Comparison of ENCODE assay signal across 8 cellular contexts in genomic region chr16:30997887-30998711, GRCh38. TPM values are rescaled to one million over a fixed set of nuclear protein-coding genes. Genes with fewer than 3 reads are reported as not detected.
DNase-seq lines count a peak whose midpoint lies in the region; ATAC-seq and TF ChIP-seq lines count a peak whose summit lies in the region.

No MANE protein-coding gene starts in this region.

- H3K36me3 ChIP-seq in endodermal cell (ENCODE audit: control insufficient read depth, insufficient read depth, low read length): no peaks in the 10 kb centered on the region

- ATAC-seq in natural killer cell (no peak), GM19455 (IDR thresholded peaks at IDR 0.05; ENCODE audit: unreplicated experiment) (no peak)

- no peaks in the 10 kb centered on the region for H3K9me3 ChIP-seq in endodermal cell (ENCODE audit: control insufficient read depth, low read length)

- no peak overlapping the region for H3K4me3 ChIP-seq in endodermal cell (ENCODE audit: low read length)

- intact Hi-C loops in CD14-positive monocyte (cut with micrococcal nuclease) (loop anchor here (5.0 to 10.0 kb wide), 3 partner anchors 34 to 186 kb away; partner anchors contain the start of gene STX4 (in 1 of the 2)), natural killer cell (cut with micrococcal nuclease) (no loop called here)

- no peaks in the 10 kb centered on the region for H3K9me3 Mint-ChIP-seq in CD14-positive monocyte
- no peaks in the 10 kb centered on the region for H3K9me3 Mint-ChIP-seq in endodermal cell
- no peaks in the 10 kb centered on the region for H3K9me3 Mint-ChIP-seq in natural killer cell

- H3K9ac ChIP-seq in endodermal cell (ENCODE audit: extremely low read depth, low read length, poor library complexity, severe bottlenecking): no peak overlapping the region

- peak overlapping the region in 4 of 7 donors; percentile 12 to 75 (median 46) for H3K27ac Mint-ChIP-seq in CD14-positive monocyte
- H3K27ac Mint-ChIP-seq in endodermal cell: no peak overlapping the region
- no peak overlapping the region for H3K27ac Mint-ChIP-seq in natural killer cell

- H3K27ac ChIP-seq in endodermal cell (ENCODE audit: low read depth, low read length): no peak overlapping the region

- peak overlapping the region; percentile 71 to 83 for H3K4me3 Mint-ChIP-seq in CD14-positive monocyte
- peak overlapping the region; percentile 59 for H3K4me3 Mint-ChIP-seq in endodermal cell
- H3K4me3 Mint-ChIP-seq in natural killer cell: peak overlapping the region; percentile 35

- peaks cover 1 to 17% (median 4%) of the 10 kb centered on the region in 3 donors for H3K27me3 Mint-ChIP-seq in CD14-positive monocyte (ENCODE audit: low read depth in 3 of 3)
- H3K27me3 Mint-ChIP-seq in endodermal cell (ENCODE audit: insufficient read depth): peaks cover 37% of the 10 kb centered on the region
- H3K27me3 Mint-ChIP-seq in natural killer cell (ENCODE audit: low read depth in 2 of 2): peaks cover 0 to 6% of the 10 kb centered on the region in 2 donors

- H3K36me3 Mint-ChIP-seq in CD14-positive monocyte (no peaks in the 10 kb centered on the region), endodermal cell (ENCODE audit: low read depth) (no peaks in the 10 kb centered on the region), natural killer cell (no peaks in the 10 kb centered on the region)

- no peaks in the 10 kb centered on the region for H3K4me1 ChIP-seq in endodermal cell (ENCODE audit: control insufficient read depth, insufficient read depth, low read length)

- H3K4me1 Mint-ChIP-seq in CD14-positive monocyte (peaks cover 26% of the 10 kb centered on the region), endodermal cell (no peaks in the 10 kb centered on the region), natural killer cell (peaks cover 0 to 6% of the 10 kb centered on the region in 2 donors)

- WGBS in endodermal cell (ENCODE audit: insufficient coverage in 1 of 2, insufficient read length in 1 of 2), 2 experiments: 63 to 70% methylated on average over 10 to 18 of the region's 18 CpGs

- H3K27me3 ChIP-seq in endodermal cell (ENCODE audit: control insufficient read depth, insufficient read depth, low read length, poor library complexity, severe bottlenecking): peaks cover 40% of the 10 kb centered on the region

- DNase-seq in CD14-positive monocyte (ENCODE audit: low spot score) (no peak), NCI-H2171 treated with DMSO at 0.1 percent for 48 hours (lab: John Stamatoyannopoulos, UW) (peak; percentile 33), endodermal cell (no peak), natural killer cell (no peak), DMS53 (lab: John Stamatoyannopoulos, UW) (no peak), germinal center (ENCODE audit: low spot score) (no peak)
- no peak for DNase-seq in stimulated activated CD4-positive, alpha-beta T cell treated with anti-CD3 and anti-CD28 coated beads, Interleukin-2, amount 100 ng/mL, for 24 hours

- TF ChIP-seq CTCF in CD14-positive monocyte (IDR thresholded peaks at IDR 0.05) (no peak), endodermal cell (conservative IDR thresholded peaks at IDR 0.05) (no peak), natural killer cell (IDR thresholded peaks at IDR 0.05) (no peak)

RNA-seq across cellular contexts. Expression of gene STX1B, which starts 12.3 kb away (rescaled TPM):
- not detected for polyA plus RNA-seq in CD14-positive monocyte
- total RNA-seq in endodermal cell: 1 to 10 TPM; 3.2 to 7.0 TPM
- 10.6 TPM for polyA plus RNA-seq in endodermal cell (2013, experiment 1 of 2)
- 6.9 TPM for polyA plus RNA-seq in endodermal cell (2013, experiment 2 of 2)
- 1 to 10 TPM in 1 of 3 donors, under 1 TPM in 2; 0.14 to 1.6 (median 0.32) TPM for total RNA-seq in natural killer cell

RNA-seq across cellular contexts. Expression of gene HSD3B7, which starts 13.1 kb away (rescaled TPM):
- polyA plus RNA-seq in CD14-positive monocyte: 1 to 10 TPM in 1 of 2 donors, under 1 TPM in 1; 0.89 to 4.3 TPM
- 1 to 10 TPM; 4.1 to 4.8 TPM for total RNA-seq in endodermal cell
- polyA plus RNA-seq in endodermal cell (2013, experiment 1 of 2): 1.3 TPM
- polyA plus RNA-seq in endodermal cell (2013, experiment 2 of 2): 2.1 TPM
- 1 to 10 TPM in 1 of 3 donors, under 1 TPM in 2; 0.26 to 2.1 (median 0.39) TPM for total RNA-seq in natural killer cell

RNA-seq across cellular contexts. Expression of gene STX4, which starts 35.3 kb away (rescaled TPM):
- 10 to 100 TPM; 18.6 to 21.8 TPM for polyA plus RNA-seq in CD14-positive monocyte
- 10 to 100 TPM; 34.4 to 37.6 TPM for total RNA-seq in endodermal cell
- 25.0 TPM for polyA plus RNA-seq in endodermal cell (2013, experiment 1 of 2)
- polyA plus RNA-seq in endodermal cell (2013, experiment 2 of 2): 18.6 TPM
- 100 to 1,000 TPM; 128 to 145 (median 133) TPM for total RNA-seq in natural killer cell

RNA-seq across cellular contexts. Expression of gene SETD1A, which starts 40.5 kb away (rescaled TPM):
- 1 to 10 TPM in 1 of 2 donors, under 1 TPM in 1; 0.16 to 1.3 TPM for polyA plus RNA-seq in CD14-positive monocyte
- total RNA-seq in endodermal cell: 10 to 100 TPM; 23.8 to 25.0 TPM
- 21.0 TPM for polyA plus RNA-seq in endodermal cell (2013, experiment 1 of 2)
- 18.2 TPM for polyA plus RNA-seq in endodermal cell (2013, experiment 2 of 2)
- total RNA-seq in natural killer cell: 10 to 100 TPM; 32.9 to 34.5 (median 33.9) TPM

RNA-seq across cellular contexts. Expression of gene ORAI3, which starts 49.2 kb away (rescaled TPM):
- 10 to 100 TPM; 76.8 to 80.3 TPM for polyA plus RNA-seq in CD14-positive monocyte
- total RNA-seq in endodermal cell: 10 to 100 TPM; 16.9 to 17.7 TPM
- 9.2 TPM for polyA plus RNA-seq in endodermal cell (2013, experiment 1 of 2)
- 10.4 TPM for polyA plus RNA-seq in endodermal cell (2013, experiment 2 of 2)
- total RNA-seq in natural killer cell: 10 to 100 TPM; 10.8 to 19.8 (median 12.8) TPM

Comparison
In these comparisons a context has a peak if more than half of its experiments do, and no peak if none do; other contexts are left out.
1. H3K27ac Mint-ChIP-seq: peak in CD14-positive monocyte (4 of 7); none in endodermal cell (single experiment) and natural killer cell (0 of 2).
2. Peak in every context shown above with its lines, with median percentiles within 50 percentile points of each other: H3K4me3 Mint-ChIP-seq.